ENCODE assay signal across 8 cellular contexts in the genomic region with DNA sequence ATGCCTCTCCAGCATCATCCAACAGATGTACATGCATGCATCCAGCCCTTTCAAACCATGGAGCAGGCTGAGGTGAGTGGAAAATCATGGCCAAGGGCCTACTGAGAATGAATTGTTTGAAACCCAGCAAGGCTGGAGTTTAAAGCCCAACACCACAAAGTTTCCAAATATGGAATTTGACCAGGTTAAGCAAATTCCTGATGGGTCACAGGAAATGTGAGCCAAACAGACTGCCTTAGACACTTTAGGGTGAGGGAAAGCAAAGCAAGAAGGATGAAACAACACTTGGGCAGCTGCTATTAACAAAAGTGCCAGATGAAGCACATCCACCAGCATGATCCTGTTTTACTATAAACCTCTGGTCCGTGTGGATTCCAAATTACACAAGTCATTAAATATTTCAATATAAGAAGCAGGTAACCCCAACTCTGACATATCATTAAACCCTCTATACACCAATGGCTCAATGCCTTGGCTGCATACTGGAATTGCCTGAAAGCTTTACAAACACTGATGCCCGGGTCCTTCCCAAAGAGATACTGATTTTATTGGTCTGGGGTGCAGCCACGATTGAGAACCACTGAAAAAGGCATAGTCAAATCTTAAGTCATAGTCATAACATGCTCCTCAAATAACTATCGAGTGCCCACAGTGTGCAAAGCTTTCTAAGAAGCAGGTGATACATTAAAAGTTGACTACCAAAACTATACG. TPM values are rescaled to one million over a fixed set of nuclear protein-coding genes. Genes with fewer than 3 reads are reported as not detected.
DNase-seq lines count a peak whose midpoint lies in the region; ATAC-seq and TF ChIP-seq lines count a peak whose summit lies in the region.
"Had no signal": no experiment of that assay in that cellular context is flagged by ENCODE, and none has a peak within 500 bp of the region (broad histone marks: within the 10 kb centered on the region; RNA-seq: fewer than 3 reads in every experiment).

No MANE protein-coding gene starts in this region.

- H3K27ac Mint-ChIP-seq in activated CD8-positive, alpha-beta T cell treated with anti-CD3 and anti-CD28 coated beads for 36 hours = no peak overlapping the region

- POLR2A ChIA-PET in activated CD8-positive, alpha-beta T cell treated with anti-CD3 and anti-CD28 coated beads for 36 hours (lab: Charles Lee) = interaction anchor here (1.0 to 5.1 kb wide), 3 partner anchors 9 to 15 kb away, joined by 3 to 25 read pairs (median 9); a partner anchor contains a TSS

- DNase-seq in activated CD8-positive, alpha-beta T cell treated with anti-CD3 and anti-CD28 coated beads for 36 hours = peak; percentile 57
- DNase-seq in pons (ENCODE audit: low spot score) (peak; percentile 10), GM20000 (ENCODE audit: low spot score) (no peak), foreskin melanocyte (no peak), SIG-M5 treated with dmso at 0.1 percent for 504 hours (lab: John Stamatoyannopoulos, UW; ENCODE audit: unreplicated experiment) (no peak)
- DNase-seq: kidney had no signal

- no peak overlapping the region for H3K4me3 Mint-ChIP-seq in activated CD8-positive, alpha-beta T cell treated with anti-CD3 and anti-CD28 coated beads for 36 hours

- CTCF ChIA-PET in activated CD8-positive, alpha-beta T cell treated with anti-CD3 and anti-CD28 coated beads for 36 hours (lab: Charles Lee) = interaction anchor here (0.9 to 2.4 kb wide), 5 partner anchors 12 to 83 kb away, joined by 3 to 6 read pairs (median 3); no protein-coding TSS in a partner anchor

- peaks cover 75% of the 10 kb centered on the region for H3K4me1 Mint-ChIP-seq in activated CD8-positive, alpha-beta T cell treated with anti-CD3 and anti-CD28 coated beads for 36 hours (ENCODE audit: low read depth)

- TF ChIP-seq CTCF in activated CD8-positive, alpha-beta T cell treated with anti-CD3 and anti-CD28 coated beads for 36 hours (IDR thresholded peaks at IDR 0.05) = no peak
- TF ChIP-seq CTCF in GM20000 (IDR thresholded peaks at IDR 0.05; ENCODE audit: extremely low read depth, missing control alignments) = no peak

- no peaks in the 10 kb centered on the region for H3K9me3 Mint-ChIP-seq in activated CD8-positive, alpha-beta T cell treated with anti-CD3 and anti-CD28 coated beads for 36 hours

- intact Hi-C loops in activated CD8-positive, alpha-beta T cell treated with anti-CD3 and anti-CD28 coated beads for 36 hours (cut with micrococcal nuclease) = no loop called here

- ATAC-seq in GM18909 (IDR thresholded peaks at IDR 0.05; ENCODE audit: poor library complexity, unreplicated experiment) = peak; percentile 61
- ATAC-seq in HG02678 (IDR thresholded peaks at IDR 0.05; ENCODE audit: unreplicated experiment) = peak; percentile 73
- peak; percentile 69 for ATAC-seq in activated CD8-positive, alpha-beta T cell treated with anti-CD3 and anti-CD28 coated beads for 36 hours

- H3K36me3 Mint-ChIP-seq in activated CD8-positive, alpha-beta T cell treated with anti-CD3 and anti-CD28 coated beads for 36 hours (ENCODE audit: low read depth) = no peaks in the 10 kb centered on the region

- H3K27me3 Mint-ChIP-seq in activated CD8-positive, alpha-beta T cell treated with anti-CD3 and anti-CD28 coated beads for 36 hours = no peaks in the 10 kb centered on the region

RNA-seq across cellular contexts. Expression of a gene that starts 9.1 kb away (rescaled TPM):
- 10 to 100 TPM in 1 of 2 experiments, 1 to 10 TPM in 1; 9.8 to 10.0 TPM for total RNA-seq in activated CD8-positive, alpha-beta T cell treated with anti-CD3 and anti-CD28 coated beads for 36 hours

Comparison
In these comparisons a context has a peak if more than half of its experiments do, and no peak if none do; other contexts are left out.
1. DNase-seq: peak in activated CD8-positive, alpha-beta T cell treated with anti-CD3 and anti-CD28 coated beads for 36 hours (single experiment) and pons (single experiment); none in GM20000 (single experiment), foreskin melanocyte (single experiment) and SIG-M5 treated with dmso at 0.1 percent for 504 hours (single experiment).
2. Peak in every context shown above with its lines, with median percentiles within 50 percentile points of each other: ATAC-seq.